21 cellular contexts compared by ENCODE assay signal in the genomic region with DNA sequence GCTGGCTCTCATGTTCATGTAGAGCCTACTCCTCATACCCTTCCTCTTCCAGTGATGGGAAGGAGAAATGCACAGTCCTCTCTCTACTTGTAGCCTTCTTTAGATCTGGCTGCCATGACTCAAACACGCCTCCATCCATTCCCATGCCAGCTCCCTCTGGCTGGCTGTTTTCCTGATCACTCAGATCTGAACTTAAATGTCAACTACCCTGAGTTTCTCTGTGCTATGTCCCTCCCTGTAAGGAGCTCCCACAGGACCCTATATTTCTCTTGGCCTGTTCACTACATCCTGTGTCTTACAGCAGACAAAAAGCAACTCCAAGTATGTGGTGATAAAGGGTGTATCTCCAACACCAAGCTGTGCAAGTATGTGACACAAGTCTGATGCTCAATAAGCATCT.
"Had no signal": no experiment of that assay in that cellular context is flagged by ENCODE, and none has a peak within 500 bp of the region (broad histone marks: within the 10 kb centered on the region; RNA-seq: fewer than 3 reads in every experiment).

No MANE protein-coding gene starts in this region.

- H3K4me3 Mint-ChIP-seq: activated T-cell treated with anti-CD3 and anti-CD28 coated beads, Interleukin-2, amount 50 U/mL, for 24 hours; activated T-helper 17 cell treated with anti-CD3 and anti-CD28 coated beads, Interleukin-2, amount 50 U/mL, for 72 hours; dendritic cell treated with granulocyte-macrophage colony-stimulating factor and Interleukin-4, amounts not matched to agents 40 ng/mL and 50 ng/mL, for 4 days; type B pancreatic cell had no signal

- H3K4me1 Mint-ChIP-seq: activated T-helper 17 cell treated with anti-CD3 and anti-CD28 coated beads, Interleukin-2, amount 50 U/mL, for 72 hours had no signal

- H3K9me3 ChIP-seq: lower lobe of right lung, mucosa of descending colon, sigmoid colon, spleen, thoracic aorta, vagina had no signal

- H3K4me3 ChIP-seq: lower lobe of right lung, mucosa of descending colon, sigmoid colon, spleen, thoracic aorta, vagina had no signal

- H3K27me3 ChIP-seq: foreskin keratinocyte, sigmoid colon, spleen, vagina had no signal

- H3K27ac ChIP-seq: foreskin keratinocyte, lower lobe of right lung, sigmoid colon, spleen, thoracic aorta, vagina had no signal

- H3K36me3 ChIP-seq: lower lobe of right lung, sigmoid colon, spleen, thoracic aorta, vagina had no signal

- H3K27ac Mint-ChIP-seq: activated naive CD4-positive, alpha-beta T cell treated with anti-CD3 and anti-CD28 coated beads, Interleukin-2, amount 50 U/mL, for 72 hours; activated T-cell treated with anti-CD3 and anti-CD28 coated beads, Interleukin-2, amount 50 U/mL, for 24 hours; activated T-helper 17 cell treated with anti-CD3 and anti-CD28 coated beads, Interleukin-2, amount 50 U/mL, for 72 hours; dendritic cell treated with granulocyte-macrophage colony-stimulating factor and Interleukin-4, amounts not matched to agents 40 ng/mL and 50 ng/mL, for 4 days; type B pancreatic cell had no signal

- DNase-seq: activated CD8-positive, alpha-beta memory T cell treated with anti-CD3 and anti-CD28 coated beads for 24 hours; activated CD8-positive, alpha-beta memory T cell treated with anti-CD3 and anti-CD28 coated beads, Interleukin-2, amount 50 U/mL, for 4 hours; activated T-cell treated with anti-CD3 and anti-CD28 coated beads, Interleukin-2, amount 50 U/mL, for 24 hours; aorta; effector CD4-positive, alpha-beta T cell; foreskin keratinocyte; left colon; lower lobe of right lung; mesendoderm; mucosa of descending colon; nucleus accumbens; sigmoid colon; spleen; stimulated activated CD4-positive, alpha-beta T cell treated with anti-CD3 and anti-CD28 coated beads, Interleukin-4, amount 100 ng/mL, for 1 hour; stimulated activated naive CD4-positive, alpha-beta T cell treated with Interleukin-2 at 50 U/mL for 16 hours had no signal

- H3K27me3 Mint-ChIP-seq: activated T-cell treated with anti-CD3 and anti-CD28 coated beads, Interleukin-2, amount 50 U/mL, for 24 hours; dendritic cell treated with granulocyte-macrophage colony-stimulating factor and Interleukin-4, amounts not matched to agents 40 ng/mL and 50 ng/mL, for 4 days; type B pancreatic cell had no signal

- ATAC-seq: activated naive CD4-positive, alpha-beta T cell treated with anti-CD3 and anti-CD28 coated beads, Interleukin-2, amount 50 U/mL, for 72 hours; activated T-helper 17 cell treated with anti-CD3 and anti-CD28 coated beads, Interleukin-2, amount 50 U/mL, for 72 hours; foreskin keratinocyte; left colon; lower lobe of right lung; mucosa of descending colon had no signal

- H3K4me1 ChIP-seq: foreskin keratinocyte, lower lobe of right lung, vagina had no signal
